1 cellular context compared by ENCODE assay signal in the genomic region with DNA sequence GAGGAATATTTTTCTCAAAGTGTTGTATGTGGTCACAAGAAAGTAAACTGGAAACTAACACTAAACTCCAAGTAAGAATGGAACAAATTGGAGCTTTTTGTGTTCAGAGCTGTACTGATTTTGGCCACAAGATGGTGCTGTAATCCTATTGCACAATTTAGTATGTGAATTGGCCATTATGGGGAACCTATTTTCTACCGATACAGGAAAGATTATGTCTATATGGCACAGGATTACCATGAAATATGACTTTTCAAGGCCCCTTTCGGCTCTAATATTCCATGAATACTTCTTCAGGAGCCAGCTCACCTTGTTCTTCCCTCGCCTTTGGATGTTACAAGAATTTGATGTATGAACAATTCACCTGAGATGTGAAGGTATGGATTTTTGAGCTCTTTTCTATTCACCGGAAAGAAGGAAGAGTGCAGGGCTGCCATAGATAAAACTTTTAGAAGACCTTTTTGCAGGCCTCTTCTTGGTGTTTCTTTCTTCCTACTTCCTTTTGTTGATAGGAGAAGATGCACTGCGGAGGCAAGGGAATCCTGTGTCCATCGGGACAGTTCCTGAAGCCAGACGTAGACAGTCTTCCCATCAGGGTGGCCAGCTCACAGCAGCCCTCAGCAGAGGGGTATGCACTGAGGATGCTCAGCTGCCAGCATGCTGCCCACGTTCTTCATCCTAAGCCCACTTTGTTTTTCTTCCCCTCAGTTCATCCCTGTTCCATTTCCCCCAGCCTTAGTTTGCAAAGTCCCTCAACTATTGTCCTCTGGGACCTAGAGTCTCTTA.
TF ChIP-seq lines count a peak whose summit lies in the region.

No MANE protein-coding gene starts in this region.

TF ChIP-seq in HepG2, 621 proteins besides CTCF, POLR2A, EP300 and RAD21 (continued from another document):
- TF ChIP-seq REPIN1 (CRISPR knock-in tag; IDR thresholded peaks at IDR 0.05; ENCODE audit: borderline replicate concordance, low read depth) (0 out of 2 replicates have a peak, but pooled peaks have one; percentile 41), GRHL1 (CRISPR knock-in tag; conservative IDR thresholded peaks at IDR 0.05) (no peak), SMC3 (IDR thresholded peaks at IDR 0.05; ENCODE audit: low read length) (peak; percentile 98), ETV6 (CRISPR knock-in tag; conservative IDR thresholded peaks at IDR 0.05) (no peak)
- TF ChIP-seq, protein P1, sequence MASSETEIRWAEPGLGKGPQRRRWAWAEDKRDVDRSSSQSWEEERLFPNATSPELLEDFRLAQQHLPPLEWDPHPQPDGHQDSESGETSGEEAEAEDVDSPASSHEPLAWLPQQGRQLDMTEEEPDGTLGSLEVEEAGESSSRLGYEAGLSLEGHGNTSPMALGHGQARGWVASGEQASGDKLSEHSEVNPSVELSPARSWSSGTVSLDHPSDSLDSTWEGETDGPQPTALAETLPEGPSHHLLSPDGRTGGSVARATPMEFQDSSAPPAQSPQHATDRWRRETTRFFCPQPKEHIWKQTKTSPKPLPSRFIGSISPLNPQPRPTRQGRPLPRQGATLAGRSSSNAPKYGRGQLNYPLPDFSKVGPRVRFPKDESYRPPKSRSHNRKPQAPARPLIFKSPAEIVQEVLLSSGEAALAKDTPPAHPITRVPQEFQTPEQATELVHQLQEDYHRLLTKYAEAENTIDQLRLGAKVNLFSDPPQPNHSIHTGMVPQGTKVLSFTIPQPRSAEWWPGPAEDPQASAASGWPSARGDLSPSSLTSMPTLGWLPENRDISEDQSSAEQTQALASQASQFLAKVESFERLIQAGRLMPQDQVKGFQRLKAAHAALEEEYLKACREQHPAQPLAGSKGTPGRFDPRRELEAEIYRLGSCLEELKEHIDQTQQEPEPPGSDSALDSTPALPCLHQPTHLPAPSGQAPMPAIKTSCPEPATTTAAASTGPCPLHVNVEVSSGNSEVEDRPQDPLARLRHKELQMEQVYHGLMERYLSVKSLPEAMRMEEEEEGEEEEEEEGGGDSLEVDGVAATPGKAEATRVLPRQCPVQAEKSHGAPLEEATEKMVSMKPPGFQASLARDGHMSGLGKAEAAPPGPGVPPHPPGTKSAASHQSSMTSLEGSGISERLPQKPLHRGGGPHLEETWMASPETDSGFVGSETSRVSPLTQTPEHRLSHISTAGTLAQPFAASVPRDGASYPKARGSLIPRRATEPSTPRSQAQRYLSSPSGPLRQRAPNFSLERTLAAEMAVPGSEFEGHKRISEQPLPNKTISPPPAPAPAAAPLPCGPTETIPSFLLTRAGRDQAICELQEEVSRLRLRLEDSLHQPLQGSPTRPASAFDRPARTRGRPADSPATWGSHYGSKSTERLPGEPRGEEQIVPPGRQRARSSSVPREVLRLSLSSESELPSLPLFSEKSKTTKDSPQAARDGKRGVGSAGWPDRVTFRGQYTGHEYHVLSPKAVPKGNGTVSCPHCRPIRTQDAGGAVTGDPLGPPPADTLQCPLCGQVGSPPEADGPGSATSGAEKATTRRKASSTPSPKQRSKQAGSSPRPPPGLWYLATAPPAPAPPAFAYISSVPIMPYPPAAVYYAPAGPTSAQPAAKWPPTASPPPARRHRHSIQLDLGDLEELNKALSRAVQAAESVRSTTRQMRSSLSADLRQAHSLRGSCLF (CRISPR knock-in tag; IDR thresholded peaks at IDR 0.05; ENCODE audit: borderline replicate concordance): no peak
TF ChIP-seq in HepG2: peak in this region for 13.
